In genomic region chr2:4024561-4024960, GRCh38 we compare ENCODE assay signal across 29 cellular contexts.
DNase-seq lines count a peak whose midpoint lies in the region; TF ChIP-seq lines count a peak whose summit lies in the region.
"Had no signal": no experiment of that assay in that cellular context is flagged by ENCODE, and none has a peak within 500 bp of the region (broad histone marks: within the 10 kb centered on the region; RNA-seq: fewer than 3 reads in every experiment).

No MANE protein-coding gene starts in this region.

- no peak overlapping the region for H3K27ac ChIP-seq in esophagus muscularis mucosa (replicated peaks in 1 of 4)
- H3K27ac ChIP-seq in neuronal stem cell (replicated peaks; ENCODE audit: low read length): no peak overlapping the region
- no peak overlapping the region for H3K27ac ChIP-seq in ovary
- H3K27ac ChIP-seq: 22Rv1; A549; BLaER1; BLaER1 treated with 17β-estradiol and CSF1 and Interleukin-3, amounts not matched to agents 10 nM and 100 nM; C4-2B had no signal

- H3K27me3 ChIP-seq in esophagus muscularis mucosa: no peaks in the 10 kb centered on the region
- no peaks in the 10 kb centered on the region for H3K27me3 ChIP-seq in neuronal stem cell (ENCODE audit: control insufficient read depth in 3 of 3, insufficient read depth in 3 of 3, low read depth in 1 of 3, low read length in 3 of 3)
- H3K27me3 ChIP-seq in HAP-1 (ENCODE audit: low read depth): no peaks in the 10 kb centered on the region
- no peaks in the 10 kb centered on the region for H3K27me3 ChIP-seq in ovary
- H3K27me3 ChIP-seq: BE2C; BLaER1; BLaER1 treated with 17β-estradiol and CSF1 and Interleukin-3, amounts not matched to agents 10 nM and 100 nM had no signal

- in situ Hi-C loops in HAP-1 (cut with MboI; ENCODE audit: low sequenced_read_pairs): no loop called here

- H3K4me1 ChIP-seq in esophagus muscularis mucosa (peaks cover 0 to 10% (median 7%) of the 10 kb centered on the region in 4 donors), neuronal stem cell (ENCODE audit: control insufficient read depth in 2 of 2, insufficient read depth in 1 of 2, low read depth in 1 of 2, low read length in 2 of 2) (no peaks in the 10 kb centered on the region), HAP-1 (no peaks in the 10 kb centered on the region), ovary (ENCODE audit: insufficient read depth) (peaks cover 3% of the 10 kb centered on the region)
- H3K4me1 ChIP-seq: A549, BE2C, Caco-2 had no signal

- no peak overlapping the region for H2AK5ac ChIP-seq in neuronal stem cell (ENCODE audit: low read depth, low read length)

- TF ChIP-seq POLR2A in esophagus muscularis mucosa (IDR thresholded peaks at IDR 0.05; ENCODE audit: low read depth) (no peak), ovary (IDR thresholded peaks at IDR 0.05) (no peak)

- no peak overlapping the region for H2BK120ac ChIP-seq in neuronal stem cell (ENCODE audit: low read depth, low read length)

- TF ChIP-seq CTCF in esophagus muscularis mucosa (IDR thresholded peaks at IDR 0.05) (no peak), ovary (IDR thresholded peaks at IDR 0.05) (no peak)

- TF ChIP-seq EP300 in esophagus muscularis mucosa (IDR thresholded peaks at IDR 0.05) (no peak), ovary (IDR thresholded peaks at IDR 0.05) (no peak)

- H3K79me1 ChIP-seq in neuronal stem cell (ENCODE audit: low read depth, low read length): no peaks in the 10 kb centered on the region

- H4K91ac ChIP-seq in neuronal stem cell (ENCODE audit: low read depth, low read length, poor library complexity): no peak overlapping the region

- H2BK12ac ChIP-seq in neuronal stem cell (ENCODE audit: low read length): no peak overlapping the region

- H3K9me3 ChIP-seq in esophagus muscularis mucosa (no peaks in the 10 kb centered on the region), neuronal stem cell (replicated peaks in 1 of 2; ENCODE audit: control insufficient read depth in 2 of 2, insufficient read depth in 1 of 2, low read depth in 1 of 2, low read length in 2 of 2) (no peaks in the 10 kb centered on the region), HAP-1 (no peaks in the 10 kb centered on the region), ovary (no peaks in the 10 kb centered on the region)
- H3K9me3 ChIP-seq: BE2C, BLaER1, Caco-2 had no signal

- no peak overlapping the region for H2BK15ac ChIP-seq in neuronal stem cell (ENCODE audit: low read length)

- no peak overlapping the region for H3K4me2 ChIP-seq in neuronal stem cell (ENCODE audit: insufficient read depth, low read length, poor library complexity, severe bottlenecking)
- H3K4me2 ChIP-seq: A549; BLaER1; BLaER1 treated with 17β-estradiol and CSF1 and Interleukin-3, amounts not matched to agents 10 nM and 100 nM had no signal

- H3K23ac ChIP-seq in neuronal stem cell (ENCODE audit: low read depth, low read length, poor library complexity): no peak overlapping the region

- intact Hi-C loops in esophagus muscularis mucosa (cut with DNase I): no loop called here
- intact Hi-C loops in ovary (cut with DNase I): no loop called here

- H3K9ac ChIP-seq in neuronal stem cell (ENCODE audit: low read depth, low read length, poor library complexity): no peak overlapping the region
- H3K9ac ChIP-seq: BLaER1; BLaER1 treated with 17β-estradiol and CSF1 and Interleukin-3, amounts not matched to agents 10 nM and 100 nM had no signal

- no peak overlapping the region for H3K4ac ChIP-seq in neuronal stem cell (ENCODE audit: low read length)

- H4K8ac ChIP-seq in neuronal stem cell (ENCODE audit: low read depth, low read length): no peak overlapping the region

- H2BK5ac ChIP-seq in neuronal stem cell (ENCODE audit: low read length): no peak overlapping the region

- H3K36me3 ChIP-seq in esophagus muscularis mucosa (no peaks in the 10 kb centered on the region), neuronal stem cell (replicated peaks in 1 of 2; ENCODE audit: control insufficient read depth in 2 of 2, insufficient read depth in 2 of 2, low read length in 2 of 2) (no peaks in the 10 kb centered on the region), HAP-1 (replicated peaks) (no peaks in the 10 kb centered on the region), ovary (no peaks in the 10 kb centered on the region)
- H3K36me3 ChIP-seq: BE2C; BLaER1; BLaER1 treated with 17β-estradiol and CSF1 and Interleukin-3, amounts not matched to agents 10 nM and 100 nM had no signal

- H3K14ac ChIP-seq in neuronal stem cell (ENCODE audit: low read length): no peak overlapping the region

- H3K4me3 ChIP-seq in esophagus muscularis mucosa: no peak overlapping the region
- H3K4me3 ChIP-seq in neuronal stem cell (ENCODE audit: low read length in 2 of 2): peak overlapping the region in 1 of 2 donors; percentile 4
- no peak overlapping the region for H3K4me3 ChIP-seq in HAP-1
- no peak overlapping the region for H3K4me3 ChIP-seq in ovary
- H3K4me3 ChIP-seq: A549; BLaER1; BLaER1 treated with 17β-estradiol and CSF1 and Interleukin-3, amounts not matched to agents 10 nM and 100 nM had no signal

- H3K18ac ChIP-seq in neuronal stem cell (ENCODE audit: low read length): peak overlapping the region; percentile 22

- no peak overlapping the region for H2AFZ ChIP-seq in neuronal stem cell (ENCODE audit: low read length)

- DNase-seq in esophagus muscularis mucosa (ENCODE audit: extremely low spot score) (peak; percentile 91), neuronal stem cell (ENCODE audit: low spot score) (no peak), HAP-1 (ENCODE audit: low spot score in 2 of 2) (no peak), ovary (no peak)
- DNase-seq: 8988T; ACHN; AML-193; BE2C; C1 segment of cervical spinal cord; Caco-2; Calu3; CD4-positive, alpha-beta memory T cell; CD4-positive, alpha-beta T cell; CD4-positive, CD25-positive, alpha-beta regulatory T cell; CD8-positive, alpha-beta memory T cell; CD8-positive, alpha-beta T cell; COR-L47; DMS 273 treated with DMSO at 0.1 percent for 48 hours; DMS153; DMS53; DMS79; DMS79 treated with DMSO at 0.1 percent for 48 hours; DND-41; EL had no signal

- 93% methylated on average over 5 of the region's 6 CpGs for WGBS in esophagus muscularis mucosa
- no CpG with 5 or more reads among the region's 6 CpGs for WGBS in neuronal stem cell (ENCODE audit: extremely low coverage in 2 of 2, insufficient read length in 2 of 2, insufficient replicate concordance in 1 of 2), 2 donors
- WGBS in ovary, 3 donors: 76 to 80% (median 79%) methylated on average over 6 of the region's 6 CpGs
